In genomic region chr17:46903762-46904672, GRCh38 we compare ENCODE assay signal across 19 cellular contexts. TPM values are rescaled to one million over a fixed set of nuclear protein-coding genes. Genes with fewer than 3 reads are reported as not detected.
A peak's percentile ranks its signal among the peaks of the same experiment; 100 is the strongest.
DNase-seq lines count a peak whose midpoint lies in the region; ATAC-seq, FAIRE-seq and TF ChIP-seq lines count a peak whose summit lies in the region.
"Had no signal": no experiment of that assay in that cellular context is flagged by ENCODE, and none has a peak within 500 bp of the region (broad histone marks: within the 10 kb centered on the region; RNA-seq: fewer than 3 reads in every experiment).

No MANE protein-coding gene starts in this region.

- TF ChIP-seq CTCF in K562 (IDR thresholded peaks at IDR 0.05 in 2 of 3, conservative IDR thresholded peaks at IDR 0.05 in 1 of 3; ENCODE audit: insufficient read depth in 2 of 3, low read depth in 1 of 3, low read length in 3 of 3) = no peak
- TF ChIP-seq CTCF in WTC11 (IDR thresholded peaks at IDR 0.05) = no peak

- no peak overlapping the region for H4K12ac ChIP-seq in trophoblast cell (ENCODE audit: low read depth, low read length)

- H4K20me1 ChIP-seq in K562 (replicated peaks; ENCODE audit: control insufficient read depth, insufficient read depth, low read length) = no peaks in the 10 kb centered on the region

- no peak overlapping the region for H3K9ac ChIP-seq in K562 (ENCODE audit: insufficient read depth in 1 of 2, low read depth in 2 of 2, low read length in 2 of 2)
- no peak overlapping the region for H3K9ac ChIP-seq in trophoblast cell (ENCODE audit: low read length)

- H2AFZ ChIP-seq in K562 (ENCODE audit: low read depth, low read length) (no peak overlapping the region), trophoblast cell (ENCODE audit: insufficient read depth, low read length, poor library complexity) (no peak overlapping the region)
- H2AFZ ChIP-seq: GM23338 had no signal

- no peak overlapping the region for H3K18ac ChIP-seq in trophoblast cell (ENCODE audit: low read length)

- H3K4me3 Mint-ChIP-seq in WTC11 = no peak overlapping the region
- H3K4me3 Mint-ChIP-seq: CD4-positive, alpha-beta memory T cell; GM23338; H9; HFFc6 had no signal

- ATAC-seq in K562 (no peak), WTC11 (no peak)
- ATAC-seq: A549, GM23338 had no signal

- peaks cover 4 to 6% of the 10 kb centered on the region in 2 experiments; a peak in 4 of 5 replicates for H3K27me3 ChIP-seq in K562 (ENCODE audit: control insufficient read depth in 2 of 2, insufficient read depth in 2 of 2, low read length in 2 of 2)
- H3K27me3 ChIP-seq in trophoblast cell (ENCODE audit: insufficient read depth, low read length) = no peaks in the 10 kb centered on the region
- H3K27me3 ChIP-seq: BE2C had no signal

- no peaks in the 10 kb centered on the region for H3K27me3 Mint-ChIP-seq in WTC11 (ENCODE audit: low read depth)

- H3K23ac ChIP-seq in trophoblast cell (ENCODE audit: low read length) = no peak overlapping the region

- in situ Hi-C loops in K562 (cut with MboI) = no loop called here

- no peak overlapping the region for H2AK5ac ChIP-seq in trophoblast cell (ENCODE audit: low read length)

- peaks cover 2% of the 10 kb centered on the region for H3K9me1 ChIP-seq in K562 (ENCODE audit: control insufficient read depth, insufficient read depth, low read length)

- POLR2A ChIA-PET in K562 (lab: Yijun Ruan, JAX) (interaction anchor here (0.6 kb wide), 1 partner anchor 139 kb away, joined by 3 read pairs; no protein-coding TSS in a partner anchor), WTC11 (lab: Charles Lee) (no interaction called here)

- H3K4me1 Mint-ChIP-seq in WTC11 = peaks cover 12% of the 10 kb centered on the region

- H3K79me1 ChIP-seq in trophoblast cell (ENCODE audit: low read length) = peaks cover 7% of the 10 kb centered on the region

- no peak overlapping the region for H3K14ac ChIP-seq in trophoblast cell (ENCODE audit: low read length)

- TF ChIP-seq POLR2A in K562 (conservative IDR thresholded peaks at IDR 0.05) = no peak

- no peak overlapping the region for H4K91ac ChIP-seq in trophoblast cell (ENCODE audit: low read depth, low read length)

- H3K4ac ChIP-seq in trophoblast cell (ENCODE audit: low read depth, low read length) = no peak overlapping the region

- TF ChIP-seq EP300 in K562 (IDR thresholded peaks at IDR 0.05; ENCODE audit: low read length) = no peak

- H3K9me3 ChIP-seq in K562 (replicated peaks; ENCODE audit: control insufficient read depth, insufficient read depth, low read depth, low read length) (no peaks in the 10 kb centered on the region; the same call in 1 of the 2 replicates), trophoblast cell (ENCODE audit: insufficient read depth, low read depth, low read length) (peaks cover 2% of the 10 kb centered on the region)
- H3K9me3 ChIP-seq: BE2C had no signal

- BruUV-seq in K562 (replicated peaks; lab: Mats Ljungman, UMichigan) = no TSS peak

- H2BK5ac ChIP-seq in trophoblast cell (ENCODE audit: low read depth, low read length, poor library complexity) = no peak overlapping the region

- H2BK12ac ChIP-seq in trophoblast cell (ENCODE audit: low read length) = no peak overlapping the region

- intact Hi-C loops in K562 (cut with micrococcal nuclease) = loop anchor here (5.0 kb wide), 1 partner anchor 38 kb away; no protein-coding TSS in a partner anchor

- peaks cover 4 to 13% of the 10 kb centered on the region in 2 experiments; a peak in 4 of 5 replicates for H3K4me1 ChIP-seq in K562 (replicated peaks in 1 of 2; ENCODE audit: control insufficient read depth in 2 of 2, insufficient read depth in 2 of 2, low read length in 2 of 2)
- peaks cover 11 to 12% of the 10 kb centered on the region in 2 experiments for H3K4me1 ChIP-seq in trophoblast cell (ENCODE audit: control insufficient read depth in 1 of 2, insufficient read depth in 2 of 2, low read length in 2 of 2)
- H3K4me1 ChIP-seq: A549, BE2C had no signal

- no peak for TF ChIP-seq RAD21 in K562 (CRISPR knock-in tag; conservative IDR thresholded peaks at IDR 0.05 in 1 of 2, IDR thresholded peaks at IDR 0.05 in 1 of 2)

- CTCF ChIA-PET in K562 (lab: Yijun Ruan, JAX; ENCODE audit: low intra/inter-chr PET ratio) (no interaction called here), WTC11 (lab: Charles Lee) (interaction anchor here (2.2 kb wide), 1 partner anchor 39 kb away, joined by 8 read pairs; no protein-coding TSS in a partner anchor)

- no peak overlapping the region for H4K8ac ChIP-seq in trophoblast cell (ENCODE audit: low read depth, low read length)

- H3K36me3 ChIP-seq in K562 (ENCODE audit: control insufficient read depth, insufficient read depth, low read length) (no peaks in the 10 kb centered on the region), trophoblast cell (ENCODE audit: control insufficient read depth in 1 of 2, insufficient read depth in 2 of 2, low read length in 2 of 2) (no peaks in the 10 kb centered on the region)
- H3K36me3 ChIP-seq: BE2C had no signal

- H3K27ac Mint-ChIP-seq in WTC11 = no peak overlapping the region
- H3K27ac Mint-ChIP-seq: CD4-positive, alpha-beta memory T cell; GM23338; H9; HFFc6 had no signal

- no peaks in the 10 kb centered on the region for H3K36me3 Mint-ChIP-seq in WTC11
- H3K36me3 Mint-ChIP-seq: CD4-positive, alpha-beta memory T cell had no signal

- no peak for DNase-seq in HTR-8/SVneo (ENCODE audit: insufficient read length, low spot score)
- DNase-seq in K562 (ENCODE audit: extremely low read depth in 1 of 4, low spot score in 3 of 4) = no peak
- no peak for DNase-seq in trophoblast cell
- DNase-seq in urothelium cell line (ENCODE audit: low spot score) = no peak
- no peak for DNase-seq in WTC11 (ENCODE audit: low spot score)
- DNase-seq in NCI-H146 treated with DMSO at 0.1 percent for 48 hours (lab: John Stamatoyannopoulos, UW; ENCODE audit: unreplicated experiment) = no peak
- DNase-seq: BE2C; CD4-positive, alpha-beta memory T cell; DMS79; EL; H9; HFFc6 had no signal

- H3K4me2 ChIP-seq in K562 (ENCODE audit: insufficient read depth, low read length) (no peak overlapping the region), trophoblast cell (ENCODE audit: low read length) (no peak overlapping the region)
- H3K4me2 ChIP-seq: A549, GM23338 had no signal

- H3K4me3 ChIP-seq in K562 (no peak overlapping the region), trophoblast cell (ENCODE audit: low read depth, low read length) (peak overlapping the region; percentile 42)
- H3K4me3 ChIP-seq: A549, GM23338 had no signal

- WGBS in K562 (ENCODE audit: insufficient coverage, low coverage, missing lambda C conversion rate) = 6% methylated on average over 3 of the region's 4 CpGs
- WGBS in trophoblast cell (ENCODE audit: extremely low coverage, insufficient coverage, insufficient read length) = 100% methylated on average over 1 of the region's 4 CpGs

- H3K79me2 ChIP-seq in K562 (ENCODE audit: control insufficient read depth, insufficient read depth, low read length) (no peaks in the 10 kb centered on the region), trophoblast cell (ENCODE audit: control insufficient read depth, insufficient read depth, low read length, poor library complexity) (peaks cover 3% of the 10 kb centered on the region)

- H3K9me3 Mint-ChIP-seq in WTC11 = peaks cover 5% of the 10 kb centered on the region; the same call in 1 of the 2 replicates
- H3K9me3 Mint-ChIP-seq: HFFc6 had no signal

- no peak overlapping the region for H3K27ac ChIP-seq in K562 (ENCODE audit: extremely low read depth, low read depth, low read length)
- no peak overlapping the region for H3K27ac ChIP-seq in trophoblast cell (ENCODE audit: low read depth, low read length)
- H3K27ac ChIP-seq: A549, C4-2B had no signal

- FAIRE-seq in HTR-8/SVneo (lab: Jason Lieb, UNC) (peak; percentile 75), K562 (lab: Jason Lieb, UNC) (no peak), urothelium cell line (lab: Jason Lieb, UNC) (peak; percentile 61)
- FAIRE-seq: A549, G401.6, GM12891 had no signal

- H2BK120ac ChIP-seq in trophoblast cell (ENCODE audit: insufficient read depth, low read length, poor library complexity) = no peak overlapping the region

RNA-seq across cellular contexts. Expression of gene GOSR2, which starts 18.9 kb away (rescaled TPM):
- 156 and 170 TPM in 2 replicates for total RNA-seq in K562 (2011; cell fraction: chromatin; rRNA removed; ENCODE audit: low replicate concordance)
- 93.8 and 102 TPM in 2 replicates for total RNA-seq in K562 (2011; cell fraction: nucleolus; rRNA removed)
- 157 and 232 TPM in 2 replicates for total RNA-seq in K562 (2011; cell fraction: nucleoplasm; rRNA removed)
- 32.7 and 38.5 TPM in 2 replicates for total RNA-seq in K562 (2014; rRNA removed)
- total RNA-seq in K562 (2014; rRNA removed; fragmentation: Illumina TruSeq; extraction: Trizol) = 41.0 and 41.1 TPM in 2 replicates
- total RNA-seq in K562 (2015; rRNA removed; fragmentation: Illumina TruSeq; extraction: Trizol) = 32.7 and 34.6 TPM in 2 replicates
- 48.6 and 54.3 TPM in 2 replicates for total RNA-seq in K562 (2021)
- 95.3 and 96.3 TPM in 2 replicates for polyA plus RNA-seq in K562 (2011; rRNA removed)
- 56.4 and 69.6 TPM in 2 replicates for polyA plus RNA-seq in K562 (2011; cell fraction: cytosol; rRNA removed)
- polyA plus RNA-seq in K562 (2011; cell fraction: nucleus; rRNA removed) = 83.6 and 116 TPM in 2 replicates
- polyA plus RNA-seq in K562 (2012) = 35.3 and 36.2 TPM in 2 replicates
- 41.0 and 43.9 TPM in 2 replicates for polyA plus RNA-seq in K562 (2014; fragmentation: Illumina TruSeq; extraction: Trizol)
- 10 to 100 TPM; 75.4 to 84.1 TPM for polyA plus RNA-seq in K562 (2014; fragmentation: Nextera tagmentation; extraction: Ambion mirVana)
- 45.2 and 48.9 TPM in 2 replicates for polyA plus RNA-seq in K562 (2014; rRNA removed)
- 87.7 and 94.0 TPM in 2 replicates for polyA minus RNA-seq in K562 (2011; rRNA and poly(A)+ RNA removed)
- polyA minus RNA-seq in K562 (2011; cell fraction: cytosol; rRNA and poly(A)+ RNA removed) = 21.9 and 32.0 TPM in 2 replicates
- polyA minus RNA-seq in K562 (2011; cell fraction: nucleus; rRNA and poly(A)+ RNA removed) = 59.9 and 98.9 TPM in 2 replicates
- polyA plus RNA-seq in trophoblast cell (2013) = 54.2 and 56.7 TPM in 2 replicates
- total RNA-seq in WTC11 (2021) = 37.6 to 45.8 TPM (median 40.1 TPM) in 3 replicates

RNA-seq across cellular contexts. Expression of gene WNT9B, which starts 52.6 kb away (rescaled TPM):
- not detected in 2 replicates for total RNA-seq in K562 (2011; cell fraction: chromatin; rRNA removed; ENCODE audit: low replicate concordance)
- not detected in 2 replicates for total RNA-seq in K562 (2011; cell fraction: nucleolus; rRNA removed)
- not detected in 2 replicates for total RNA-seq in K562 (2011; cell fraction: nucleoplasm; rRNA removed)
- total RNA-seq in K562 (2014; rRNA removed) (not detected in 2 replicates), K562 (2014; rRNA removed; fragmentation: Illumina TruSeq; extraction: Trizol) (not detected in 2 replicates), K562 (2015; rRNA removed; fragmentation: Illumina TruSeq; extraction: Trizol) (not detected in 2 replicates), K562 (2021) (not detected in 2 replicates), WTC11 (2021) (0.41 to 0.87 TPM (median 0.44 TPM) in 3 replicates)
- polyA plus RNA-seq in K562 (2011; rRNA removed) (not detected in 2 replicates), K562 (2014; fragmentation: Illumina TruSeq; extraction: Trizol) (not detected in 2 replicates), K562 (2014; fragmentation: Nextera tagmentation; extraction: Ambion mirVana) (not detected), K562 (2014; rRNA removed) (not detected in 2 replicates)
- polyA plus RNA-seq in K562 (2011; cell fraction: cytosol; rRNA removed) = not detected in 2 replicates
- polyA plus RNA-seq in K562 (2011; cell fraction: nucleus; rRNA removed) = not detected in 2 replicates
- not detected in 2 replicates for polyA plus RNA-seq in K562 (2012)
- not detected in 2 replicates for polyA minus RNA-seq in K562 (2011; rRNA and poly(A)+ RNA removed)
- polyA minus RNA-seq in K562 (2011; cell fraction: cytosol; rRNA and poly(A)+ RNA removed) = not detected in 2 replicates
- not detected in 2 replicates for polyA minus RNA-seq in K562 (2011; cell fraction: nucleus; rRNA and poly(A)+ RNA removed)
- 32.1 and 33.5 TPM in 2 replicates for polyA plus RNA-seq in trophoblast cell (2013)
- total RNA-seq: CD4-positive, alpha-beta memory T cell; HFFc6; HT1080 had no signal
- polyA plus RNA-seq: AG04450; CD4-positive, alpha-beta memory T cell; GM23338 had no signal
